In genomic region chr4:121041307-121042090, GRCh38 we compare ENCODE assay signal across 10 cellular contexts. TPM values are rescaled to one million over a fixed set of nuclear protein-coding genes. Genes with fewer than 3 reads are reported as not detected.
A peak's percentile ranks its signal among the peaks of the same experiment; 100 is the strongest.
DNase-seq lines count a peak whose midpoint lies in the region; ATAC-seq, FAIRE-seq and TF ChIP-seq lines count a peak whose summit lies in the region.
"Had no signal": no experiment of that assay in that cellular context is flagged by ENCODE, and none has a peak within 500 bp of the region (broad histone marks: within the 10 kb centered on the region; RNA-seq: fewer than 3 reads in every experiment).

No MANE protein-coding gene starts in this region.

- no TSS peak for BruUV-seq in MCF 10A (replicated peaks; lab: Mats Ljungman, UMichigan)

- no peak for FAIRE-seq in pancreas (lab: Jason Lieb, UNC)

- H3K4me3 ChIP-seq in NT2/D1 (ENCODE audit: insufficient read length, low read depth) (no peak overlapping the region), pancreas (no peak overlapping the region)

- TF ChIP-seq CTCF in pancreas (IDR thresholded peaks at IDR 0.05): no peak
- no peak for TF ChIP-seq CTCF in MCF 10A (IDR thresholded peaks at IDR 0.05; ENCODE audit: unreplicated experiment)

- H3K27me3 ChIP-seq in NT2/D1 (ENCODE audit: insufficient read depth, insufficient read length) (no peaks in the 10 kb centered on the region), pancreas (no peaks in the 10 kb centered on the region)

- H3K36me3 ChIP-seq in NT2/D1 (ENCODE audit: insufficient read depth, insufficient read length, low read length): no peaks in the 10 kb centered on the region
- no peaks in the 10 kb centered on the region for H3K36me3 ChIP-seq in pancreas

- 51 to 70% methylated on average over 8 of the region's 8 CpGs for WGBS in pancreas, 2 donors

- no peak overlapping the region for H3K9ac ChIP-seq in NT2/D1 (ENCODE audit: insufficient read length, low read depth)

- H3K27ac Mint-ChIP-seq in MCF 10A (ENCODE audit: low read depth, unreplicated experiment): no peak overlapping the region
- H3K27ac Mint-ChIP-seq: dendritic cell treated with granulocyte-macrophage colony-stimulating factor and Interleukin-4, amounts not matched to agents 40 ng/mL and 50 ng/mL, for 4 days; T-helper 1 cell treated with Interleukin-12 subunit alpha and Interleukin-12 subunit beta and Interleukin-4 antibody, amounts not matched to agents 30 μg/mL and 1 μg/mL, for 36 hours had no signal

- H3K9me3 ChIP-seq in NT2/D1 (ENCODE audit: insufficient read depth, low read length) (no peaks in the 10 kb centered on the region), pancreas (no peaks in the 10 kb centered on the region)

- intact Hi-C loops in pancreas (cut with DNase I) (no loop called here), MCF 10A (cut with micrococcal nuclease) (no loop called here)

- ATAC-seq in HG02759 (IDR thresholded peaks at IDR 0.05; ENCODE audit: unreplicated experiment) (peak; percentile 95), pancreas (no peak)

- H3K4me1 Mint-ChIP-seq in MCF 10A (ENCODE audit: insufficient read depth, unreplicated experiment): peaks cover 5% of the 10 kb centered on the region

- no peak overlapping the region for H3K4me3 Mint-ChIP-seq in MCF 10A (ENCODE audit: unreplicated experiment)
- H3K4me3 Mint-ChIP-seq: dendritic cell treated with granulocyte-macrophage colony-stimulating factor and Interleukin-4, amounts not matched to agents 40 ng/mL and 50 ng/mL, for 4 days; T-helper 1 cell treated with Interleukin-12 subunit alpha and Interleukin-12 subunit beta and Interleukin-4 antibody, amounts not matched to agents 30 μg/mL and 1 μg/mL, for 36 hours had no signal

- DNase-seq in activated CD4-positive, alpha-beta T cell treated with anti-CD3 and anti-CD28 coated beads for 48 hours: peak; percentile 33
- DNase-seq in activated CD4-positive, alpha-beta T cell treated with anti-CD3 and anti-CD28 coated beads, Interleukin-2, amount 50 U/mL, for 1 hour: no peak
- peak; percentile 6 for DNase-seq in NT2/D1 (ENCODE audit: low read depth, low spot score)
- DNase-seq in stimulated activated CD4-positive, alpha-beta T cell treated with anti-CD3 and anti-CD28 coated beads, Interleukin-2, amount 100 ng/mL, for 24 hours: peak; percentile 4 to 26
- DNase-seq in pancreas: no peak
- DNase-seq in NCI-H2029 treated with DMSO at 0.1 percent for 48 hours (lab: John Stamatoyannopoulos, UW): no peak
- no peak for DNase-seq in MCF 10A (ENCODE audit: unreplicated experiment)

- no peak overlapping the region for H3K27ac ChIP-seq in pancreas

- H3K27me3 Mint-ChIP-seq in MCF 10A (ENCODE audit: insufficient read depth, unreplicated experiment): no peaks in the 10 kb centered on the region

- H3K9me3 Mint-ChIP-seq in MCF 10A (ENCODE audit: unreplicated experiment): no peaks in the 10 kb centered on the region
- H3K9me3 Mint-ChIP-seq: dendritic cell treated with granulocyte-macrophage colony-stimulating factor and Interleukin-4, amounts not matched to agents 40 ng/mL and 50 ng/mL, for 4 days; T-helper 1 cell treated with Interleukin-12 subunit alpha and Interleukin-12 subunit beta and Interleukin-4 antibody, amounts not matched to agents 30 μg/mL and 1 μg/mL, for 36 hours had no signal

- POLR2A ChIA-PET in MCF 10A (lab: Yijun Ruan, JAX): no interaction called here

- no peaks in the 10 kb centered on the region for H3K4me1 ChIP-seq in NT2/D1 (ENCODE audit: insufficient read depth, insufficient read length)
- no peaks in the 10 kb centered on the region for H3K4me1 ChIP-seq in pancreas

- H3K36me3 Mint-ChIP-seq in MCF 10A (ENCODE audit: insufficient read depth, unreplicated experiment): no peaks in the 10 kb centered on the region

- CTCF ChIA-PET in MCF 10A (lab: Yijun Ruan, JAX): no interaction called here

RNA-seq across cellular contexts. Expression of gene NDNF, which starts 30.8 kb away (rescaled TPM):
- total RNA-seq in pancreas (under 1 TPM; 0.12 to 0.43 (median 0.28) TPM), MCF 10A (2022) (0.42 TPM in 1 of 2 replicates, not detected in the other)
- polyA plus RNA-seq in pancreas: under 1 TPM; 0.19 to 0.40 TPM

Comparison
In these comparisons a context has a peak if more than half of its experiments do, and no peak if none do; other contexts are left out.
1. DNase-seq: peak in activated CD4-positive, alpha-beta T cell treated with anti-CD3 and anti-CD28 coated beads for 48 hours (single experiment), NT2/D1 (single experiment) and stimulated activated CD4-positive, alpha-beta T cell treated with anti-CD3 and anti-CD28 coated beads, Interleukin-2, amount 100 ng/mL, for 24 hours (2 of 2); none in activated CD4-positive, alpha-beta T cell treated with anti-CD3 and anti-CD28 coated beads, Interleukin-2, amount 50 U/mL, for 1 hour (single experiment), pancreas (0 of 6), NCI-H2029 treated with DMSO at 0.1 percent for 48 hours (single experiment) and MCF 10A (single experiment).